ENCODE assay signal across 22 cellular contexts in the genomic region with DNA sequence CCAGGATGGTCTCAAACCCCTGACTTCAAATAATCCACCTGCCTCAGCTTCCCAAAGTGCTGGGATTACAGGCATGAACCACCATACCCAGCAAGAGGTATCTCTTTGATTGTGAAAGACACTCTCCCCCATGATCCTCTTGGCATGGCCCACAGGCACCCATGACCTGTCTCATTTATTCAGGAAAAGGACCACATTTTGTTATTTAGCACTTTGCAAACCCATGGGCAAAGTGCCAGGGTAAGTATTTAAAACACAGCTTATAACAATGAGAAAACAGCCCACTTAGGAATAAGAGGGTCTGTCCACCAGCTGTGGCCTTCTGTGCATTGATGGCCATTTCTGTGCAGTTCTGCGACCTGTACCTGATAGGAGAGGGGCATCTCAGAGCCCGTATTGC. TPM values are rescaled to one million over a fixed set of nuclear protein-coding genes. Genes with fewer than 3 reads are reported as not detected.
DNase-seq lines count a peak whose midpoint lies in the region; ATAC-seq and TF ChIP-seq lines count a peak whose summit lies in the region.
"Had no signal": no experiment of that assay in that cellular context is flagged by ENCODE, and none has a peak within 500 bp of the region (broad histone marks: within the 10 kb centered on the region; RNA-seq: fewer than 3 reads in every experiment).

No MANE protein-coding gene starts in this region.

- H3K27me3 ChIP-seq in right cardiac atrium (ENCODE audit: control insufficient read depth, insufficient read depth): no peaks in the 10 kb centered on the region
- H3K27me3 ChIP-seq in brain microvascular endothelial cell (replicated peaks): no peaks in the 10 kb centered on the region
- H3K27me3 ChIP-seq: adrenal gland, colonic mucosa, pancreas, upper lobe of right lung had no signal

- H3K27ac Mint-ChIP-seq in type B pancreatic cell (peak overlapping the region; percentile 8), nephron progenitor cell (no peak overlapping the region)
- H3K27ac Mint-ChIP-seq in activated CD4-positive, alpha-beta T cell treated with anti-CD3 and anti-CD28 coated beads for 36 hours: no peak overlapping the region
- H3K27ac Mint-ChIP-seq: mesothelial cell of epicardium, natural killer cell had no signal

- H3K27ac ChIP-seq in right cardiac atrium (ENCODE audit: low read length) (peak overlapping the region; percentile 16), brain microvascular endothelial cell (peak overlapping the region; percentile 68)
- H3K27ac ChIP-seq: colonic mucosa, pancreas had no signal

- H3K9me3 ChIP-seq in right cardiac atrium (ENCODE audit: control insufficient read depth, low read length): no peaks in the 10 kb centered on the region
- H3K9me3 ChIP-seq: adrenal gland, colonic mucosa, pancreas, upper lobe of right lung had no signal

- H3K4me3 ChIP-seq in right cardiac atrium (ENCODE audit: low read length): no peak overlapping the region
- no peak overlapping the region for H3K4me3 ChIP-seq in brain microvascular endothelial cell (ENCODE audit: low read depth, low read length)
- H3K4me3 ChIP-seq: adrenal gland, colonic mucosa, pancreas, upper lobe of right lung had no signal

- in situ Hi-C loops in brain microvascular endothelial cell (cut with HindIII; ENCODE audit: low pct_ligation_motif_present, low sequenced_read_pairs): no loop called here

- TF ChIP-seq CTCF in brain microvascular endothelial cell (IDR thresholded peaks at IDR 0.05; ENCODE audit: low read depth, low read length, missing control alignments): no peak
- no peak for TF ChIP-seq CTCF in type B pancreatic cell (conservative IDR thresholded peaks at IDR 0.05)
- TF ChIP-seq CTCF in nephron progenitor cell (IDR thresholded peaks at IDR 0.05): no peak

- peaks cover 3% of the 10 kb centered on the region for H3K4me1 ChIP-seq in right cardiac atrium (ENCODE audit: control insufficient read depth, insufficient read depth, low read length)
- H3K4me1 ChIP-seq: adrenal gland, colonic mucosa had no signal

- POLR2A ChIA-PET in activated CD4-positive, alpha-beta T cell treated with anti-CD3 and anti-CD28 coated beads for 36 hours (lab: Charles Lee): interaction anchor here (0.6 kb wide), 1 partner anchor 180 kb away, joined by 3 read pairs; no protein-coding TSS in a partner anchor

- DNase-seq in right cardiac atrium: no peak
- DNase-seq in Right ventricle myocardium inferior (ENCODE audit: missing footprints): no peak
- DNase-seq in brain microvascular endothelial cell: no peak
- peak; percentile 32 to 90 for DNase-seq in lung microvascular endothelial cell (ENCODE audit: low read depth in 2 of 2)
- no peak for DNase-seq in type B pancreatic cell (ENCODE audit: extremely low spot score, unreplicated experiment)
- no peak for DNase-seq in nephron progenitor cell
- no peak for DNase-seq in COR-L47 (lab: John Stamatoyannopoulos, UW)
- DNase-seq in activated CD4-positive, alpha-beta T cell treated with anti-CD3 and anti-CD28 coated beads for 36 hours: no peak
- DNase-seq: activated CD8-positive, alpha-beta memory T cell treated with anti-CD3 and anti-CD28 coated beads, Interleukin-2, amount 50 U/mL, for 4 hours; CD4-positive, alpha-beta memory T cell; colonic mucosa; kidney glomerular epithelial cell; natural killer cell; NCI-H146; pancreas; stimulated activated CD8-positive, alpha-beta memory T cell treated with anti-CD3 and anti-CD28 coated beads, Interleukin-4, amount 100 ng/mL, for 48 hours; T-helper 9 cell; upper lobe of right lung had no signal

- no peaks in the 10 kb centered on the region for H3K36me3 Mint-ChIP-seq in type B pancreatic cell
- H3K36me3 Mint-ChIP-seq in nephron progenitor cell (ENCODE audit: low read depth): peaks cover 5% of the 10 kb centered on the region
- no peaks in the 10 kb centered on the region for H3K36me3 Mint-ChIP-seq in activated CD4-positive, alpha-beta T cell treated with anti-CD3 and anti-CD28 coated beads for 36 hours (ENCODE audit: low read depth)
- H3K36me3 Mint-ChIP-seq: brain; CD4-positive, alpha-beta memory T cell; mesothelial cell of epicardium; natural killer cell had no signal

- no peaks in the 10 kb centered on the region for H3K9me3 Mint-ChIP-seq in type B pancreatic cell
- H3K9me3 Mint-ChIP-seq in nephron progenitor cell: peaks cover 29% of the 10 kb centered on the region
- no peaks in the 10 kb centered on the region for H3K9me3 Mint-ChIP-seq in activated CD4-positive, alpha-beta T cell treated with anti-CD3 and anti-CD28 coated beads for 36 hours (ENCODE audit: low read depth)
- H3K9me3 Mint-ChIP-seq: natural killer cell had no signal

- no peaks in the 10 kb centered on the region for H3K36me3 ChIP-seq in brain microvascular endothelial cell (replicated peaks)
- H3K36me3 ChIP-seq: adrenal gland, colonic mucosa, pancreas, upper lobe of right lung had no signal

- WGBS in right cardiac atrium: 84% methylated on average over 2 of the region's 2 CpGs

- peaks cover 16% of the 10 kb centered on the region for H3K4me1 Mint-ChIP-seq in type B pancreatic cell (ENCODE audit: unreplicated experiment)
- peaks cover 17% of the 10 kb centered on the region for H3K4me1 Mint-ChIP-seq in nephron progenitor cell
- H3K4me1 Mint-ChIP-seq in activated CD4-positive, alpha-beta T cell treated with anti-CD3 and anti-CD28 coated beads for 36 hours: peaks cover 47% of the 10 kb centered on the region

- H3K4me3 Mint-ChIP-seq in type B pancreatic cell: no peak overlapping the region
- H3K4me3 Mint-ChIP-seq in nephron progenitor cell: no peak overlapping the region
- H3K4me3 Mint-ChIP-seq in activated CD4-positive, alpha-beta T cell treated with anti-CD3 and anti-CD28 coated beads for 36 hours: no peak overlapping the region
- H3K4me3 Mint-ChIP-seq: brain, mesothelial cell of epicardium had no signal

- H3K27me3 Mint-ChIP-seq in type B pancreatic cell (no peaks in the 10 kb centered on the region), nephron progenitor cell (ENCODE audit: low read depth, poor library complexity) (peaks cover 6% of the 10 kb centered on the region)
- no peaks in the 10 kb centered on the region for H3K27me3 Mint-ChIP-seq in activated CD4-positive, alpha-beta T cell treated with anti-CD3 and anti-CD28 coated beads for 36 hours
- H3K27me3 Mint-ChIP-seq: CD4-positive, alpha-beta memory T cell had no signal

- intact Hi-C loops in right cardiac atrium (cut with DNase I): no loop called here
- intact Hi-C loops in Right ventricle myocardium inferior (cut with DNase I): no loop called here
- intact Hi-C loops in activated CD4-positive, alpha-beta T cell treated with anti-CD3 and anti-CD28 coated beads for 36 hours (cut with DNase I, micrococcal nuclease): no loop called here

- CTCF ChIA-PET in activated CD4-positive, alpha-beta T cell treated with anti-CD3 and anti-CD28 coated beads for 36 hours (lab: Charles Lee): interaction anchor here (0.6 to 1.5 kb wide), 3 partner anchors 9 to 62 kb away, joined by 3 to 5 read pairs (median 5); no protein-coding TSS in a partner anchor

- ATAC-seq in right cardiac atrium: no peak
- ATAC-seq in Right ventricle myocardium inferior: no peak
- no peak for ATAC-seq in activated CD4-positive, alpha-beta T cell treated with anti-CD3 and anti-CD28 coated beads for 36 hours
- ATAC-seq: HCT116, natural killer cell, pancreas had no signal

RNA-seq across cellular contexts. Expression of gene AKTIP, which starts 12.8 kb away (rescaled TPM):
- 10 to 100 TPM; 68.1 to 74.7 (median 70.5) TPM for total RNA-seq in right cardiac atrium
- 49.5 TPM for polyA plus RNA-seq in right cardiac atrium
- total RNA-seq in Right ventricle myocardium inferior: 89.7 TPM
- 17.2 and 24.6 TPM in 2 replicates for total RNA-seq in lung microvascular endothelial cell
- 35.4 and 84.8 TPM in 2 replicates for total RNA-seq in type B pancreatic cell (ENCODE audit: low replicate concordance)
- total RNA-seq in activated CD4-positive, alpha-beta T cell treated with anti-CD3 and anti-CD28 coated beads for 36 hours: 10 to 100 TPM; 22.7 to 25.9 TPM

Comparison
In these comparisons a context has a peak if more than half of its experiments do, and no peak if none do; other contexts are left out.
1. DNase-seq: peak in lung microvascular endothelial cell (2 of 2); none in right cardiac atrium (0 of 3), Right ventricle myocardium inferior (single experiment), brain microvascular endothelial cell (single experiment), type B pancreatic cell (single experiment), nephron progenitor cell (single experiment), COR-L47 (single experiment) and activated CD4-positive, alpha-beta T cell treated with anti-CD3 and anti-CD28 coated beads for 36 hours (single experiment).